In genomic region chr1:154181944-154182341, GRCh38 we compare ENCODE assay signal across 8 cellular contexts. TPM values are rescaled to one million over a fixed set of nuclear protein-coding genes. Genes with fewer than 3 reads are reported as not detected.
DNase-seq lines count a peak whose midpoint lies in the region; TF ChIP-seq lines count a peak whose summit lies in the region.

No MANE protein-coding gene starts in this region.

- H3K27ac ChIP-seq in Peyer's patch (peak overlapping the region; percentile 94 to 99 (median 96)), esophagus muscularis mucosa (replicated peaks in 1 of 4) (peak overlapping the region; percentile 88 to 95 (median 92)), prostate gland (peak overlapping the region; percentile 86 to 87)

- H3K27me3 ChIP-seq in Peyer's patch (no peaks in the 10 kb centered on the region), esophagus muscularis mucosa (no peaks in the 10 kb centered on the region), prostate gland (replicated peaks; ENCODE audit: insufficient read depth) (no peaks in the 10 kb centered on the region)

- intact Hi-C loops in esophagus muscularis mucosa (cut with DNase I) (loop anchor here (5.0 kb wide), 1 partner anchor 190 kb away; the partner anchor contains the start of gene RPS27), prostate gland (cut with DNase I) (loop anchor here (10.0 kb wide), 1 partner anchor 187 kb away; the partner anchor contains the start of gene RPS27)

- no peak for TF ChIP-seq EP300 in esophagus muscularis mucosa (IDR thresholded peaks at IDR 0.05)

- TF ChIP-seq CTCF in Peyer's patch (IDR thresholded peaks at IDR 0.05) (no peak), esophagus muscularis mucosa (IDR thresholded peaks at IDR 0.05) (no peak), prostate gland (IDR thresholded peaks at IDR 0.05) (no peak)

- 3% methylated on average over 4 of the region's 6 CpGs for WGBS in esophagus muscularis mucosa
- 0% methylated on average over 6 of the region's 6 CpGs for WGBS in prostate gland

- DNase-seq in Peyer's patch (no peak), esophagus muscularis mucosa (ENCODE audit: extremely low spot score) (no peak), prostate gland (ENCODE audit: low spot score) (no peak), NCI-H345 (lab: John Stamatoyannopoulos, UW) (no peak), SW480 (ENCODE audit: low spot score) (no peak), DMS 273 treated with DMSO at 0.1 percent for 48 hours (lab: John Stamatoyannopoulos, UW) (no peak), ecto neural progenitor cell (ENCODE audit: low spot score) (no peak)

- TF ChIP-seq POLR2A in Peyer's patch (IDR thresholded peaks at IDR 0.05): no peak
- TF ChIP-seq POLR2A in esophagus muscularis mucosa (IDR thresholded peaks at IDR 0.05; ENCODE audit: low read depth): no peak
- peak; percentile 38 for TF ChIP-seq POLR2A in prostate gland (IDR thresholded peaks at IDR 0.05)

- no peaks in the 10 kb centered on the region for H3K36me3 ChIP-seq in Peyer's patch
- H3K36me3 ChIP-seq in esophagus muscularis mucosa: peaks cover 0 to 15% (median 4%) of the 10 kb centered on the region in 4 donors
- no peaks in the 10 kb centered on the region for H3K36me3 ChIP-seq in prostate gland

- H3K4me3 ChIP-seq in GM08714 (ENCODE audit: low read length) (peak overlapping the region; percentile 82), Peyer's patch (peak overlapping the region; percentile 74 to 89 (median 84)), esophagus muscularis mucosa (peak overlapping the region; percentile 66 to 97 (median 95)), prostate gland (peak overlapping the region; percentile 58 to 89)

- H3K4me1 ChIP-seq in Peyer's patch (peaks cover 14 to 48% (median 28%) of the 10 kb centered on the region in 4 donors), esophagus muscularis mucosa (peaks cover 48 to 62% (median 60%) of the 10 kb centered on the region in 4 donors), prostate gland (replicated peaks) (no peaks in the 10 kb centered on the region)

- H3K9me3 ChIP-seq in Peyer's patch (no peaks in the 10 kb centered on the region), esophagus muscularis mucosa (no peaks in the 10 kb centered on the region), prostate gland (no peaks in the 10 kb centered on the region)

RNA-seq across cellular contexts. Expression of gene TPM3, which starts 10.0 kb away (rescaled TPM):
- total RNA-seq in Peyer's patch (100 to 1,000 TPM; 200 to 451 (median 280) TPM), esophagus muscularis mucosa (100 to 1,000 TPM in 3 of 4 donors, 10 to 100 TPM in 1; 75.6 to 205 (median 131) TPM), prostate gland (100 to 1,000 TPM; 147 to 277 TPM)

RNA-seq across cellular contexts. Expression of gene CFAP141, which starts 24.2 kb away (rescaled TPM):
- total RNA-seq in Peyer's patch: not detected
- not detected for total RNA-seq in esophagus muscularis mucosa
- total RNA-seq in prostate gland: not detected

RNA-seq across cellular contexts. Expression of gene NUP210L, which starts 27.1 kb away (rescaled TPM):
- total RNA-seq in Peyer's patch (under 1 TPM in 1 of 4 donors, not detected in 3; 0.18 TPM), esophagus muscularis mucosa (not detected), prostate gland (1 to 10 TPM in 1 of 2 donors, under 1 TPM in 1; 0.05 to 5.7 TPM)

RNA-seq across cellular contexts. Expression of gene UBAP2L, which starts 38.8 kb away (rescaled TPM):
- total RNA-seq in Peyer's patch (100 to 1,000 TPM in 1 of 4 donors, 10 to 100 TPM in 3; 48.9 to 169 (median 71.2) TPM), esophagus muscularis mucosa (10 to 100 TPM; 53.6 to 79.7 (median 63.4) TPM), prostate gland (100 to 1,000 TPM in 1 of 2 donors, 10 to 100 TPM in 1; 51.1 to 121 TPM)
